Comparison of ENCODE assay signal across 16 cellular contexts in the genomic region with DNA sequence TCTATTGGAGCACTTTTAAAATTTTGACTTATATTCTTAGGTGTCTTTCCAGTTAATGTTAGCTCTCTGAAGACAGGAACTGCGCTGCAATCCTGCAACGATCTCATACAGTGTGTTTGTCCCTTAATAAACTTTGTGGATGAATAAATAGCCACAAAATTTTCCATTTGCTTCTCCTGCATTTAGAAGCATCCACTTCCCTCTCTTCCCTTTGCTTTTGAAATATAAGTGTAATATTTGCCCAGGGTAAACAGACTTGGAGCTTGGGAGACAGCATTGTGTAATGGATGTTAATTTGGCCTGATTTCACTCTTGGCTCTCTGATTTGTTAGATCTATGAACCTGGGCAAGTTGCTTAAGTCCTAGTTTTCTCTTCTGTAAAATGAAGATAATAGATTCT. TPM values are rescaled to one million over a fixed set of nuclear protein-coding genes. Genes with fewer than 3 reads are reported as not detected.
DNase-seq lines count a peak whose midpoint lies in the region; ATAC-seq and TF ChIP-seq lines count a peak whose summit lies in the region.
"Had no signal": no experiment of that assay in that cellular context is flagged by ENCODE, and none has a peak within 500 bp of the region (broad histone marks: within the 10 kb centered on the region; RNA-seq: fewer than 3 reads in every experiment).

No MANE protein-coding gene starts in this region.

- H3K36me3 ChIP-seq in transverse colon: no peaks in the 10 kb centered on the region
- H3K36me3 ChIP-seq: cardiac muscle cell had no signal

- H3K27ac Mint-ChIP-seq in activated naive CD4-positive, alpha-beta T cell treated with anti-CD3 and anti-CD28 coated beads, Interleukin-2, amount 50 U/mL, for 24 hours: peak overlapping the region; percentile 19
- H3K27ac Mint-ChIP-seq: activated naive CD4-positive, alpha-beta T cell treated with anti-CD3 and anti-CD28 coated beads, Interleukin-2, amount 10 ng/mL, durations not matched to agents 7 days and 5 days; GM23338 had no signal

- 32 to 45% methylated on average over 2 of the region's 2 CpGs for WGBS in transverse colon (ENCODE audit: low coverage in 1 of 2), 2 donors

- TF ChIP-seq EP300 in transverse colon (IDR thresholded peaks at IDR 0.05; ENCODE audit: low read depth): no peak

- no peaks in the 10 kb centered on the region for H3K36me3 Mint-ChIP-seq in activated naive CD4-positive, alpha-beta T cell treated with anti-CD3 and anti-CD28 coated beads, Interleukin-2, amount 50 U/mL, for 24 hours
- H3K36me3 Mint-ChIP-seq: activated naive CD4-positive, alpha-beta T cell treated with anti-CD3 and anti-CD28 coated beads, Interleukin-2, amount 10 ng/mL, durations not matched to agents 7 days and 5 days had no signal

- ATAC-seq in left colon: peak; percentile 33
- no peak for ATAC-seq in HG02678 (IDR thresholded peaks at IDR 0.05; ENCODE audit: unreplicated experiment)
- ATAC-seq: GM23338, left cardiac atrium had no signal

- intact Hi-C loops in left colon (cut with DNase I, micrococcal nuclease): no loop called here
- intact Hi-C loops in transverse colon (cut with DNase I; ENCODE audit: low total_unique reads): no loop called here

- peaks cover 16% of the 10 kb centered on the region for H3K4me1 Mint-ChIP-seq in activated naive CD4-positive, alpha-beta T cell treated with anti-CD3 and anti-CD28 coated beads, Interleukin-2, amount 50 U/mL, for 24 hours

- TF ChIP-seq POLR2A in transverse colon (IDR thresholded peaks at IDR 0.05): no peak

- H3K9me3 ChIP-seq in transverse colon: no peaks in the 10 kb centered on the region

- in situ Hi-C loops in transverse colon (cut with MboI; ENCODE audit: low pct_ligation_motif_present in 1 of 4, low pct_unique_long_range_greater_than_20kb in 1 of 4, low sequenced_read_pairs in 3 of 4): loop anchor here in 1 of 4 donors (25.0 kb wide), 1 partner anchor 411 kb away; a partner anchor contains a TSS

- peak overlapping the region; percentile 83 to 89 (median 86) for H3K27ac ChIP-seq in transverse colon
- H3K27ac ChIP-seq: cardiac muscle cell, KMS-11 had no signal

- H3K4me1 ChIP-seq in transverse colon: peaks cover 20 to 41% (median 33%) of the 10 kb centered on the region in 4 donors

- no peak overlapping the region for H3K4me3 Mint-ChIP-seq in activated naive CD4-positive, alpha-beta T cell treated with anti-CD3 and anti-CD28 coated beads, Interleukin-2, amount 50 U/mL, for 24 hours
- H3K4me3 Mint-ChIP-seq: activated naive CD4-positive, alpha-beta T cell treated with anti-CD3 and anti-CD28 coated beads, Interleukin-2, amount 10 ng/mL, durations not matched to agents 7 days and 5 days; GM23338 had no signal

- DNase-seq in activated naive CD4-positive, alpha-beta T cell (lab: John Stamatoyannopoulos, UW): no peak
- peak; percentile 55 for DNase-seq in NCI-H748 treated with DMSO at 0.1 percent for 48 hours (lab: John Stamatoyannopoulos, UW)
- no peak for DNase-seq in left colon
- no peak for DNase-seq in transverse colon
- DNase-seq in cortex of kidney (lab: John Stamatoyannopoulos, UW): no peak
- no peak for DNase-seq in iPS-NIHi7 (ENCODE audit: extremely low spot score)
- DNase-seq: ACHN; activated naive CD4-positive, alpha-beta T cell treated with anti-CD3 and anti-CD28 coated beads, Interleukin-2, amount 10 ng/mL, durations not matched to agents 7 days and 5 days; head of caudate nucleus; left cardiac atrium; OCI-M1 had no signal

- H3K9me3 Mint-ChIP-seq in activated naive CD4-positive, alpha-beta T cell treated with anti-CD3 and anti-CD28 coated beads, Interleukin-2, amount 50 U/mL, for 24 hours: no peaks in the 10 kb centered on the region
- H3K9me3 Mint-ChIP-seq: activated naive CD4-positive, alpha-beta T cell treated with anti-CD3 and anti-CD28 coated beads, Interleukin-2, amount 10 ng/mL, durations not matched to agents 7 days and 5 days had no signal

- no peak for TF ChIP-seq CTCF in transverse colon (IDR thresholded peaks at IDR 0.05)

- H3K4me3 ChIP-seq in transverse colon: no peak overlapping the region
- H3K4me3 ChIP-seq: cardiac muscle cell, GM23338 had no signal

- no peaks in the 10 kb centered on the region for H3K27me3 Mint-ChIP-seq in activated naive CD4-positive, alpha-beta T cell treated with anti-CD3 and anti-CD28 coated beads, Interleukin-2, amount 50 U/mL, for 24 hours

- no peaks in the 10 kb centered on the region for H3K27me3 ChIP-seq in transverse colon
- H3K27me3 ChIP-seq: cardiac muscle cell had no signal

RNA-seq across cellular contexts. Expression of a gene that starts 58.2 kb away (rescaled TPM):
- 1 to 10 TPM in 1 of 2 donors, under 1 TPM in 1; 0.34 to 1.7 TPM for total RNA-seq in left colon
- total RNA-seq in transverse colon: 1 to 10 TPM in 2 of 4 donors, under 1 TPM in 1, not detected in 1; 0.68 to 2.4 (median 1.5) TPM
- total RNA-seq: cardiac muscle cell, GM23338 had no signal
